Comparison of ENCODE assay signal across 22 cellular contexts in genomic region chr16:47881574-47881973, GRCh38.
"Had no signal": no experiment of that assay in that cellular context is flagged by ENCODE, and none has a peak within 500 bp of the region (broad histone marks: within the 10 kb centered on the region; RNA-seq: fewer than 3 reads in every experiment).

No MANE protein-coding gene starts in this region.

- H3K4me1 ChIP-seq: gastroesophageal sphincter, heart left ventricle, prostate gland, right atrium auricular region, sigmoid colon, stomach, thyroid gland had no signal

- H3K36me3 ChIP-seq: gastroesophageal sphincter, heart left ventricle, neural progenitor cell, prostate gland, right atrium auricular region, sigmoid colon, stomach, thyroid gland had no signal

- H2AFZ ChIP-seq: hepatocyte, neural progenitor cell had no signal

- H3K79me2 ChIP-seq: hepatocyte had no signal

- DNase-seq: dorsolateral prefrontal cortex; effector CD4-positive, alpha-beta T cell; foreskin keratinocyte; heart left ventricle; kidney; mesenchymal stem cell; midbrain; naive thymus-derived CD4-positive, alpha-beta T cell; sigmoid colon; stimulated activated CD4-positive, alpha-beta T cell treated with anti-CD3 and anti-CD28 coated beads, Interleukin-2, amount 100 ng/mL, for 24 hours; stimulated activated CD4-positive, alpha-beta T cell treated with anti-CD3 and anti-CD28 coated beads, Interleukin-4, amount 100 ng/mL, for 24 hours; stimulated activated naive CD4-positive, alpha-beta T cell treated with Interleukin-2 at 50 U/mL for 16 hours; stomach; thyroid gland had no signal

- H3K9ac ChIP-seq: neural progenitor cell had no signal

- H3K9me3 ChIP-seq: gastroesophageal sphincter, heart left ventricle, prostate gland, right atrium auricular region, sigmoid colon, stomach, thyroid gland had no signal

- H3K4me3 ChIP-seq: dorsolateral prefrontal cortex, gastroesophageal sphincter, heart left ventricle, hepatocyte, lung, neural progenitor cell, prostate gland, right atrium auricular region, sigmoid colon, stomach, thyroid gland had no signal

- H3K27me3 ChIP-seq: dorsolateral prefrontal cortex, foreskin keratinocyte, gastroesophageal sphincter, neural progenitor cell, right atrium auricular region, sigmoid colon, thyroid gland had no signal

- H3K27ac ChIP-seq: dorsolateral prefrontal cortex, epithelial cell of prostate, foreskin keratinocyte, gastroesophageal sphincter, heart left ventricle, hepatocyte, neural progenitor cell, prostate gland, right atrium auricular region, sigmoid colon, stomach, thyroid gland had no signal

- FAIRE-seq: colon, kidney had no signal

- H3K4me2 ChIP-seq: hepatocyte, neural progenitor cell had no signal
